Comparison of ENCODE assay signal across 1 cellular context in the genomic region with DNA sequence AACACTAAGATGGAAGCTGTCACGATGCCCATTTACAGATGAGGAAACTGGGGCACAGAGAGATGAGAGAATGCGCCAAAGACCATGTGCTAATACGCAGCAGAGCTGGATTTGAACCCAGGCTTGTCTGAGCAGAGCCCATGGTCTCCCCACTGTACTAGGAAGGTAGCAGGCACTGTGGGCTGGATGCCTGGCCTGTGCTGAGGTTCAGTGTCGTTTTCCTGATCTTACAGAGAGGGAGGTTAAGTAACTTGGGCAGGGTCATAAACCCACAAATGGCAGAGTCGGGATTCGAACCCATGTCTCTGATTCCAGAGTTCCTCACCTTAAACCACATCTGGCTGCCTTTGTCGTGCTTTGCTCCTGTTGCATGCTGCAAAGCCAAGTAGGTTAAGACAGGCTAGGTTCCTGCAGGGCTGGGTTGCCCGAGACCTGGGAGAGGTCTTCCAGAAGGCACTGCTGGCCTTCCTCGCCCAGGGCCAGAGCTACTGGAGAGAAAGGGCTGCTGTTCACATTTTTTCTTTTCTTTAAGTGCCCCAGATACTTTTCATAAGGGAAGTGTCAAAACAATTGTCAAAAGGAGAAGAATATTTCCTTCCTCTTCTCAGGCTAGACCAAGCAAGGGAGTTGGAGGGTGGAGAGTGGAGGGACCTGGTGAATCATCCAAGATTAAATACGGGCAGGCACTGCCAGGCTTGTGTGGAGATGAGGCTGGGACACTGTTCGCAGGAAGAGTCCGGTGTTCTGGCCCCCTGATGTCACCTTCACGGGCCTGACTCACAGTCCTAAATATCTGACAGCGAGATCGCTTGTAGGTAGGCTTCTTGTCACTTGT.
TF ChIP-seq lines count a peak whose summit lies in the region.

No MANE protein-coding gene starts in this region.

TF ChIP-seq in IMR-90, 13 proteins besides CTCF, POLR2A, EP300 and RAD21:
- 0 out of 2 replicates have a peak, but pooled peaks have one; percentile 28 for TF ChIP-seq MXI1 (IDR thresholded peaks at IDR 0.05; ENCODE audit: borderline replicate concordance, low read depth, low read length)
- peak; percentile 40; the same call in 1 of the 2 replicates for TF ChIP-seq MAZ (IDR thresholded peaks at IDR 0.05; ENCODE audit: borderline replicate concordance, low read depth, low read length)
- TF ChIP-seq FOS (IDR thresholded peaks at IDR 0.05; ENCODE audit: low read depth, low read length) = peak; percentile 31; the same call in 1 of the 2 replicates
- no peak for TF ChIP-seq RFX5 (IDR thresholded peaks at IDR 0.05; ENCODE audit: low read depth, low read length)
